In genomic region chr16:4382795-4383357, GRCh38 we compare ENCODE assay signal across 2 cellular contexts.
TF ChIP-seq lines count a peak whose summit lies in the region.

No MANE protein-coding gene starts in this region.

TF ChIP-seq in HepG2, 621 proteins besides CTCF, POLR2A, EP300 and RAD21:
- TF ChIP-seq HES4 (CRISPR knock-in tag; IDR thresholded peaks at IDR 0.05; ENCODE audit: borderline replicate concordance): no peak
- TF ChIP-seq HNRNPL (IDR thresholded peaks at IDR 0.05; ENCODE audit: low read depth, low read length): peak; percentile 42; the same call in 1 of the 2 replicates
- TF ChIP-seq GATAD1 (CRISPR knock-in tag; IDR thresholded peaks at IDR 0.05): no peak
- TF ChIP-seq RBM22 (optimal IDR thresholded peaks at IDR 0.05; ENCODE audit: low read length): peak; percentile 93
- peak; percentile 27; the same call in 1 of the 2 replicates for TF ChIP-seq RBFOX2 (IDR thresholded peaks at IDR 0.05; ENCODE audit: low read depth, low read length)
- TF ChIP-seq CC2D1A (CRISPR knock-in tag; IDR thresholded peaks at IDR 0.05): no peak
- TF ChIP-seq SMARCE1 (IDR thresholded peaks at IDR 0.05; ENCODE audit: borderline replicate concordance): no peak
- no peak for TF ChIP-seq HOXA5 (CRISPR knock-in tag; IDR thresholded peaks at IDR 0.05)
- TF ChIP-seq AGO2 (optimal IDR thresholded peaks at IDR 0.05; ENCODE audit: low read depth, low read length): peak; percentile 73
- no peak for TF ChIP-seq TRIM24 (CRISPR knock-in tag; IDR thresholded peaks at IDR 0.05)
- no peak for TF ChIP-seq TFE3 (CRISPR knock-in tag; IDR thresholded peaks at IDR 0.05)
- TF ChIP-seq ZNF383 (CRISPR knock-in tag; IDR thresholded peaks at IDR 0.05; ENCODE audit: borderline replicate concordance): no peak
- TF ChIP-seq ZC3H13 (CRISPR knock-in tag; IDR thresholded peaks at IDR 0.05): peak; percentile 74; the same call in 1 of the 2 replicates
- TF ChIP-seq SALL2 (CRISPR knock-in tag; IDR thresholded peaks at IDR 0.05): no peak
TF ChIP-seq in HepG2: peak in this region for 5.

TF ChIP-seq in K562, 482 proteins besides CTCF, POLR2A, EP300 and RAD21:
- TF ChIP-seq POLR2G (IDR thresholded peaks at IDR 0.05; ENCODE audit: low read depth, low read length) (peak; percentile 9; the same call in 1 of the 2 replicates), YY1 (IDR thresholded peaks at IDR 0.05; ENCODE audit: borderline replicate concordance in 1 of 3, control insufficient read depth in 1 of 3, extremely low read depth in 1 of 3, insufficient read depth in 3 of 3, insufficient read length in 1 of 3, insufficient replicate concordance in 2 of 3, low read depth in 1 of 3, low read length in 2 of 3) (no peak), MTA2 (IDR thresholded peaks at IDR 0.05; ENCODE audit: low read depth) (no peak)
TF ChIP-seq in K562: peak in this region for 1.
